34 cellular contexts compared by ENCODE assay signal in the genomic region with DNA sequence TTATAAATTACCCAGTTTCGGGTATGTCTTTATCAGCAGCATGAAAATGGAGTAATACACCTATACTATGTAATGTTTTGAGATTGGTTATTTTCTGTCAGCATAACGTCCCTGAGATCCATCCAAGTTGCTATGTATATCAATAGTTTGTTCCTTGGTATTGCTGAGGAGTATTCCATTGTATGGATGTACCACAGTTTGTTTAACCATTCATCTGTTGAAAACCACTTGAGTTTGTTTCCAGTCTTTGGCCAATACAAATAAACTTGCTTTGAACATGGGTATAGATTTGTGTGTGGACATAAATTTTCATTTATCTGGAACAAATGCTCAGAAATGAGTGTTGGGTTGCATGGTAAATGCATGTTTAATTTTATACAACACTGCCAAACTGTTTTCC.
"Had no signal": no experiment of that assay in that cellular context is flagged by ENCODE, and none has a peak within 500 bp of the region (broad histone marks: within the 10 kb centered on the region; RNA-seq: fewer than 3 reads in every experiment).

No MANE protein-coding gene starts in this region.

- H3K27ac ChIP-seq: KMS-11 had no signal

- H3K9me3 ChIP-seq: MG63 had no signal

- H3K27me3 ChIP-seq: MG63 had no signal

- H3K4me2 ChIP-seq: KMS-11 had no signal

- H3K9ac ChIP-seq: KMS-11 had no signal

- H3K4me3 ChIP-seq: MG63 had no signal

- DNase-seq: Kasumi-1, KG1, MG63, MM.1S, MV-4-11, NCI-H1048, NCI-H1092, NCI-H1092 treated with DMSO at 0.1 percent for 48 hours, NCI-H1105, NCI-H1105 treated with DMSO at 0.1 percent for 48 hours, NCI-H1417, NCI-H1417 treated with DMSO at 0.1 percent for 48 hours, NCI-H1436, NCI-H1436 treated with DMSO at 0.1 percent for 48 hours, NCI-H146, NCI-H1694, NCI-H1694 treated with DMSO at 0.1 percent for 48 hours, NCI-H187, NCI-H187 treated with DMSO at 0.1 percent for 48 hours, NCI-H1930, NCI-H2029, NCI-H2029 treated with DMSO at 0.1 percent for 48 hours, NCI-H2081, NCI-H2081 treated with DMSO at 0.1 percent for 48 hours, NCI-H2107, NCI-H2171, NCI-H2171 treated with DMSO at 0.1 percent for 48 hours, NCI-H2227 treated with DMSO at 0.1 percent for 48 hours, NCI-H226, NCI-H345, NCI-H446, NCI-H446 treated with DMSO at 0.1 percent for 48 hours, NCI-H510A had no signal
